Comparison of ENCODE assay signal across 1 cellular context in genomic region chr6:141077355-141078333, GRCh38.
TF ChIP-seq lines count a peak whose summit lies in the region.

No MANE protein-coding gene starts in this region.

TF ChIP-seq in HepG2, 621 proteins besides CTCF, POLR2A, EP300 and RAD21 (continued from another document and continues in another):
- TF ChIP-seq STAT6 (CRISPR knock-in tag; IDR thresholded peaks at IDR 0.05; ENCODE audit: borderline replicate concordance): no peak
- peak; percentile 34; the same call in 1 of the 2 replicates for TF ChIP-seq ZNF414 (CRISPR knock-in tag; IDR thresholded peaks at IDR 0.05)
- peak; percentile 24; the same call in 1 of the 2 replicates for TF ChIP-seq SALL2 (CRISPR knock-in tag; IDR thresholded peaks at IDR 0.05)
- no peak for TF ChIP-seq ETV5 (CRISPR knock-in tag; IDR thresholded peaks at IDR 0.05; ENCODE audit: borderline replicate concordance)
- no peak for TF ChIP-seq ZNF614 (CRISPR knock-in tag; IDR thresholded peaks at IDR 0.05; ENCODE audit: borderline replicate concordance)
- TF ChIP-seq CEBPB (IDR thresholded peaks at IDR 0.05; ENCODE audit: borderline replicate concordance, low read depth, low read length): no peak
- TF ChIP-seq RBM39 (IDR thresholded peaks at IDR 0.05; ENCODE audit: low read depth, low read length, poor library complexity, severe bottlenecking): no peak
- TF ChIP-seq KDM5B (CRISPR knock-in tag; IDR thresholded peaks at IDR 0.05; ENCODE audit: borderline replicate concordance): no peak; the same call in 1 of the 2 replicates
- peak; percentile 53 for TF ChIP-seq UBTF (CRISPR knock-in tag; IDR thresholded peaks at IDR 0.05)
- TF ChIP-seq ZNF644 (CRISPR knock-in tag; IDR thresholded peaks at IDR 0.05; ENCODE audit: low read depth): peak; percentile 83; the same call in 1 of the 2 replicates
- no peak for TF ChIP-seq HDAC6 (IDR thresholded peaks at IDR 0.05; ENCODE audit: low read depth, low read length)
- TF ChIP-seq KLF16 (CRISPR knock-in tag; IDR thresholded peaks at IDR 0.05): peak in 1 of 2 experiments; percentile 37; a peak in 1 of 4 replicates
- TF ChIP-seq ZNF674 (CRISPR knock-in tag; IDR thresholded peaks at IDR 0.05; ENCODE audit: low read depth): no peak
- TF ChIP-seq AKAP8 (CRISPR knock-in tag; IDR thresholded peaks at IDR 0.05): no peak
- peak; percentile 33; the same call in 1 of the 2 replicates for TF ChIP-seq SALL1 (CRISPR knock-in tag; IDR thresholded peaks at IDR 0.05)
- 0 out of 2 replicates have a peak, but pooled peaks have one; percentile 16 for TF ChIP-seq MIER2 (CRISPR knock-in tag; IDR thresholded peaks at IDR 0.05)
- no peak for TF ChIP-seq FOXC1 (CRISPR knock-in tag; IDR thresholded peaks at IDR 0.05; ENCODE audit: borderline replicate concordance)
- peak; percentile 46; the same call in 1 of the 2 replicates for TF ChIP-seq ZFY (CRISPR knock-in tag; IDR thresholded peaks at IDR 0.05)
- TF ChIP-seq ZMYM3 (CRISPR knock-in tag; IDR thresholded peaks at IDR 0.05): peak; percentile 11; the same call in 1 of the 2 replicates
- TF ChIP-seq ZFP91 (CRISPR knock-in tag; IDR thresholded peaks at IDR 0.05; ENCODE audit: borderline replicate concordance): peak; percentile 29; the same call in 1 of the 2 replicates
- 0 out of 2 replicates have a peak, but pooled peaks have one; percentile 75 for TF ChIP-seq WIZ (CRISPR knock-in tag; IDR thresholded peaks at IDR 0.05)
- no peak for TF ChIP-seq AKNA (CRISPR knock-in tag; IDR thresholded peaks at IDR 0.05; ENCODE audit: borderline replicate concordance)
- peak; percentile 49; the same call in 1 of the 2 replicates for TF ChIP-seq ZNF709 (CRISPR knock-in tag; IDR thresholded peaks at IDR 0.05)
- no peak for TF ChIP-seq ZNF550 (CRISPR knock-in tag; IDR thresholded peaks at IDR 0.05; ENCODE audit: borderline replicate concordance)
- TF ChIP-seq SKI (IDR thresholded peaks at IDR 0.05; ENCODE audit: partially characterized antibody): peak; percentile 24
- peak; percentile 36; the same call in 1 of the 2 replicates for TF ChIP-seq ZNF839 (CRISPR knock-in tag; IDR thresholded peaks at IDR 0.05; ENCODE audit: borderline replicate concordance)
- no peak for TF ChIP-seq ZNF781 (CRISPR knock-in tag; IDR thresholded peaks at IDR 0.05; ENCODE audit: borderline replicate concordance, not compliant biosample characterization)
- no peak for TF ChIP-seq ZUFSP (CRISPR knock-in tag; IDR thresholded peaks at IDR 0.05; ENCODE audit: borderline replicate concordance)
- no peak for TF ChIP-seq ZNF10 (CRISPR knock-in tag; IDR thresholded peaks at IDR 0.05; ENCODE audit: borderline replicate concordance, low read depth)
- TF ChIP-seq IRF2 (CRISPR knock-in tag; IDR thresholded peaks at IDR 0.05): no peak
- no peak for TF ChIP-seq GTF3A (CRISPR knock-in tag; conservative IDR thresholded peaks at IDR 0.05)
- TF ChIP-seq RFX3 (CRISPR knock-in tag; IDR thresholded peaks at IDR 0.05): no peak
- TF ChIP-seq ZNF740 (CRISPR knock-in tag; IDR thresholded peaks at IDR 0.05): no peak
- TF ChIP-seq NBN (conservative IDR thresholded peaks at IDR 0.05): no peak
- TF ChIP-seq ZNF383 (CRISPR knock-in tag; IDR thresholded peaks at IDR 0.05; ENCODE audit: borderline replicate concordance): no peak
- TF ChIP-seq ZSCAN5A (CRISPR knock-in tag; IDR thresholded peaks at IDR 0.05; ENCODE audit: borderline replicate concordance): peak; percentile 41; the same call in 1 of the 2 replicates
- peak; percentile 60; the same call in 1 of the 2 replicates for TF ChIP-seq ZNF501 (CRISPR knock-in tag; IDR thresholded peaks at IDR 0.05)
- TF ChIP-seq REPIN1 (CRISPR knock-in tag; IDR thresholded peaks at IDR 0.05; ENCODE audit: borderline replicate concordance, low read depth): peak; percentile 69; the same call in 1 of the 2 replicates
- TF ChIP-seq ZNF83 (CRISPR knock-in tag; IDR thresholded peaks at IDR 0.05; ENCODE audit: borderline replicate concordance): 0 out of 2 replicates have a peak, but pooled peaks have one; percentile 15
- no peak for TF ChIP-seq CREBL2 (CRISPR knock-in tag; IDR thresholded peaks at IDR 0.05; ENCODE audit: borderline replicate concordance)
- peak; percentile 74 for TF ChIP-seq POGZ (CRISPR knock-in tag; IDR thresholded peaks at IDR 0.05)
- TF ChIP-seq ZBTB39 (CRISPR knock-in tag; IDR thresholded peaks at IDR 0.05): no peak
